Comparison of ENCODE assay signal across 8 cellular contexts in the genomic region with DNA sequence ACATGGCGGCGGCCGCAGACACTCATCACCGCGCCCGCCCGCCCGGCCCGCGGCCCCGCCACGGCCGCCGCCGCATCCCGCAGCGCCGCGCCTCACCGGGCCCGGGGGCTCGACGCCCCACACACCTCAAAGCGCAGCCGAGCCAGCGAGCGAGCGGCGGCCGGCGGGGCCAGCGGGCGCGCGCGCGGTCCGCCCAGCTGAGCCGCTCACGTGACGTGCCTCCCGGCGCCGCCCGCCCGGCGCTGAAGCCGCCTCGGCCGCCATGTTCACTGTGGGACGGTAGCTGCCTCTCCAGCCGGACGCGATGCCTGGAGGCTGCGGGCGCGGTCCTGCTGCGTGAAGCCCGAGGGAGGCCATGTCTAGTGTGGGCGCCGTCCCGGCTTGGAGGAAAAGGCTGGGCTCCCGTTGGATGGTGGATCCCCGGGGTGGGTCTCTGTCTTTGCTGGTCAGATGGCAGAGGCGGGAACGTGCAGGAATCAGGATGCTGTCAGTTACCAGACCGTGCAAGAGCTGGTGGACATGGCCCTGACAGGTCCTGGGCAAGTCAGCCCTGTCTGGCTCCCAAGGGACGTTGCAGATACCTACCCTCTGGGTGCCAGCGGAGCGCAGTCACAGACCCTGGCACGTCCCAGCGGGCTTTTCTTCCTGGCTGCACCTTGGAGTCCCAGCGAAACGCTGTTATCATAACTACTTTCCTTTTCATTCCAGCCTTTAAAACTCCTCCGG. TPM values are rescaled to one million over a fixed set of nuclear protein-coding genes. Genes with fewer than 3 reads are reported as not detected.
DNase-seq lines count a peak whose midpoint lies in the region; ATAC-seq and TF ChIP-seq lines count a peak whose summit lies in the region.

A gene with protein sequence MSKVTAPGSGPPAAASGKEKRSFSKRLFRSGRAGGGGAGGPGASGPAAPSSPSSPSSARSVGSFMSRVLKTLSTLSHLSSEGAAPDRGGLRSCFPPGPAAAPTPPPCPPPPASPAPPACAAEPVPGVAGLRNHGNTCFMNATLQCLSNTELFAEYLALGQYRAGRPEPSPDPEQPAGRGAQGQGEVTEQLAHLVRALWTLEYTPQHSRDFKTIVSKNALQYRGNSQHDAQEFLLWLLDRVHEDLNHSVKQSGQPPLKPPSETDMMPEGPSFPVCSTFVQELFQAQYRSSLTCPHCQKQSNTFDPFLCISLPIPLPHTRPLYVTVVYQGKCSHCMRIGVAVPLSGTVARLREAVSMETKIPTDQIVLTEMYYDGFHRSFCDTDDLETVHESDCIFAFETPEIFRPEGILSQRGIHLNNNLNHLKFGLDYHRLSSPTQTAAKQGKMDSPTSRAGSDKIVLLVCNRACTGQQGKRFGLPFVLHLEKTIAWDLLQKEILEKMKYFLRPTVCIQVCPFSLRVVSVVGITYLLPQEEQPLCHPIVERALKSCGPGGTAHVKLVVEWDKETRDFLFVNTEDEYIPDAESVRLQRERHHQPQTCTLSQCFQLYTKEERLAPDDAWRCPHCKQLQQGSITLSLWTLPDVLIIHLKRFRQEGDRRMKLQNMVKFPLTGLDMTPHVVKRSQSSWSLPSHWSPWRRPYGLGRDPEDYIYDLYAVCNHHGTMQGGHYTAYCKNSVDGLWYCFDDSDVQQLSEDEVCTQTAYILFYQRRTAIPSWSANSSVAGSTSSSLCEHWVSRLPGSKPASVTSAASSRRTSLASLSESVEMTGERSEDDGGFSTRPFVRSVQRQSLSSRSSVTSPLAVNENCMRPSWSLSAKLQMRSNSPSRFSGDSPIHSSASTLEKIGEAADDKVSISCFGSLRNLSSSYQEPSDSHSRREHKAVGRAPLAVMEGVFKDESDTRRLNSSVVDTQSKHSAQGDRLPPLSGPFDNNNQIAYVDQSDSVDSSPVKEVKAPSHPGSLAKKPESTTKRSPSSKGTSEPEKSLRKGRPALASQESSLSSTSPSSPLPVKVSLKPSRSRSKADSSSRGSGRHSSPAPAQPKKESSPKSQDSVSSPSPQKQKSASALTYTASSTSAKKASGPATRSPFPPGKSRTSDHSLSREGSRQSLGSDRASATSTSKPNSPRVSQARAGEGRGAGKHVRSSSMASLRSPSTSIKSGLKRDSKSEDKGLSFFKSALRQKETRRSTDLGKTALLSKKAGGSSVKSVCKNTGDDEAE (N-terminal part only) (minus strand): TSS at position 186 of the 726 bp plus-strand sequence. CDS start 182 bp downstream, at position 4.

- H3K36me3 ChIP-seq in left ventricle myocardium inferior (no peaks in the 10 kb centered on the region), upper lobe of left lung (no peaks in the 10 kb centered on the region)

- H3K4me3 Mint-ChIP-seq in T-helper 1 cell treated with Interleukin-12 subunit alpha and Interleukin-12 subunit beta and Interleukin-4 antibody, amounts not matched to agents 30 μg/mL and 1 μg/mL, for 36 hours, result peak within 1 kb of the TSS; percentile 97

- H3K4me3 ChIP-seq in left ventricle myocardium inferior (peak within 1 kb of the TSS; percentile 78), upper lobe of left lung (peak within 1 kb of the TSS; percentile 67 to 98 (median 82))

- peak; percentile 87 for DNase-seq in NCI-H1694 treated with DMSO at 0.1 percent for 48 hours (lab: John Stamatoyannopoulos, UW)
- DNase-seq in left ventricle myocardium inferior, result peak; percentile 96
- DNase-seq in posterior vena cava (ENCODE audit: low spot score), result peak; percentile 99
- DNase-seq in upper lobe of left lung, result peak; percentile 97 to 99

- H3K27me3 ChIP-seq in left ventricle myocardium inferior (ENCODE audit: low read depth) (no peaks in the 10 kb centered on the region), upper lobe of left lung (no peaks in the 10 kb centered on the region)

- TF ChIP-seq EP300 in upper lobe of left lung (IDR thresholded peaks at IDR 0.05), result no peak

- H3K9me3 ChIP-seq in left ventricle myocardium inferior (replicated peaks) (no peaks in the 10 kb centered on the region), upper lobe of left lung (no peaks in the 10 kb centered on the region)

- peaks cover 23% of the 10 kb centered on the region for H3K4me1 Mint-ChIP-seq in T-helper 1 cell treated with Interleukin-12 subunit alpha and Interleukin-12 subunit beta and Interleukin-4 antibody, amounts not matched to agents 30 μg/mL and 1 μg/mL, for 36 hours (ENCODE audit: low read depth)

- intact Hi-C loops in left ventricle myocardium inferior (cut with micrococcal nuclease) (loop anchor here (10.0 kb wide), 1 partner anchor 75 kb away; no protein-coding TSS in a partner anchor), posterior vena cava (cut with DNase I) (no loop called here)

- H3K9me3 Mint-ChIP-seq in T-helper 1 cell treated with Interleukin-12 subunit alpha and Interleukin-12 subunit beta and Interleukin-4 antibody, amounts not matched to agents 30 μg/mL and 1 μg/mL, for 36 hours, result no peaks in the 10 kb centered on the region

- ATAC-seq in GM18502 (IDR thresholded peaks at IDR 0.05; ENCODE audit: poor library complexity, unreplicated experiment) (peak; percentile 95), HG02943 (IDR thresholded peaks at IDR 0.05; ENCODE audit: low read depth, unreplicated experiment) (peak; percentile 90), upper lobe of left lung (ENCODE audit: low FRiP score in 2 of 2) (peak; percentile 99)

- peaks cover 4% of the 10 kb centered on the region for H3K27me3 Mint-ChIP-seq in T-helper 1 cell treated with Interleukin-12 subunit alpha and Interleukin-12 subunit beta and Interleukin-4 antibody, amounts not matched to agents 30 μg/mL and 1 μg/mL, for 36 hours (ENCODE audit: low read depth)

- peaks cover 42% of the 10 kb centered on the region for H3K4me1 ChIP-seq in left ventricle myocardium inferior
- peaks cover 12 to 38% (median 26%) of the 10 kb centered on the region in 4 donors for H3K4me1 ChIP-seq in upper lobe of left lung

- no peaks in the 10 kb centered on the region for H3K36me3 Mint-ChIP-seq in T-helper 1 cell treated with Interleukin-12 subunit alpha and Interleukin-12 subunit beta and Interleukin-4 antibody, amounts not matched to agents 30 μg/mL and 1 μg/mL, for 36 hours (ENCODE audit: low read depth)

- H3K27ac ChIP-seq in angular gyrus (ENCODE audit: low read depth, low read length), result peak within 1 kb of the TSS; percentile 88
- peak within 1 kb of the TSS; percentile 97 for H3K27ac ChIP-seq in left ventricle myocardium inferior (replicated peaks)
- H3K27ac ChIP-seq in upper lobe of left lung, result peak within 1 kb of the TSS; percentile 66 to 91 (median 76)

- 2 to 4% methylated on average over 12 to 31 of the region's 75 CpGs for WGBS in upper lobe of left lung, 2 donors

- TF ChIP-seq CTCF in left ventricle myocardium inferior (IDR thresholded peaks at IDR 0.05; ENCODE audit: borderline replicate concordance), result no peak
- no peak for TF ChIP-seq CTCF in upper lobe of left lung (IDR thresholded peaks at IDR 0.05)

- peak within 1 kb of the TSS; percentile 85 for H3K27ac Mint-ChIP-seq in T-helper 1 cell treated with Interleukin-12 subunit alpha and Interleukin-12 subunit beta and Interleukin-4 antibody, amounts not matched to agents 30 μg/mL and 1 μg/mL, for 36 hours

- TF ChIP-seq POLR2A in upper lobe of left lung (IDR thresholded peaks at IDR 0.05), result peak in 1 of 4 donors; percentile 33

RNA-seq across cellular contexts. Expression of the gene that starts here (rescaled TPM):
- total RNA-seq in left ventricle myocardium inferior (28.2 TPM), posterior vena cava (10 to 100 TPM; 13.0 to 18.9 TPM), upper lobe of left lung (10 to 100 TPM in 5 of 6 donors, 1 to 10 TPM in 1; 8.8 to 20.2 (median 15.0) TPM)

Comparison
In these comparisons a context has a peak if more than half of its experiments do, and no peak if none do; other contexts are left out.
1. Peak in every context shown above with its lines: DNase-seq, ATAC-seq, H3K4me3 ChIP-seq and H3K27ac ChIP-seq.